25 cellular contexts compared by ENCODE assay signal in the genomic region with DNA sequence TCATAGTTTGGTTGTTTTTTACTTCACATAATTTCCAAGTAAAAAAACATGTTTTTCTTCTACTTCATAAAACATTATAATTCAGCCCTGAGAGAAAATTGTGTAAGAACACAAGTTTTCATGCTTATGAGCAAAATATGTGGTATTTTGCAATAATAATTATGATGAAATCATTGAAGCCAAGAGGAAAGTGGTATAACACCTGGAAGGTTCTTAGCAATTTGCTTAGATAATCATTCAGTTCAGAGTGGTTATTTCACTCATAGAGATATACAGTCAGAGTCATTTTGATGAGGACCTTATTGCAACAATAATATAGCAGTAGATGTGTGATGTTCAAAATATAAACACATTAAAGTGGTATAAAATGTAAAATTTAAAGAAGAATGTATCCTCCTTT.
"Had no signal": no experiment of that assay in that cellular context is flagged by ENCODE, and none has a peak within 500 bp of the region (broad histone marks: within the 10 kb centered on the region; RNA-seq: fewer than 3 reads in every experiment).

No MANE protein-coding gene starts in this region.

- H3K27me3 ChIP-seq: dorsolateral prefrontal cortex, esophagus muscularis mucosa, foreskin keratinocyte, gastroesophageal sphincter, heart left ventricle, hepatocyte, neural progenitor cell, tibial nerve, upper lobe of right lung, uterus had no signal

- ATAC-seq: foreskin keratinocyte; gastroesophageal sphincter; heart left ventricle; left lobe of liver; mucosa of descending colon; psoas muscle; right cardiac atrium; stimulated activated naive B cell treated with anti-CD40 and anti-IgM and Interleukin-4, amounts not matched to agents 10 μg/mL and 1 μg/mL and 100 μg/mL, for 72 hours; upper lobe of right lung had no signal

- H3K4me1 ChIP-seq: esophagus muscularis mucosa, foreskin keratinocyte, gastroesophageal sphincter, heart left ventricle, neural progenitor cell, psoas muscle, tibial nerve, upper lobe of right lung, uterus had no signal

- H3K9ac ChIP-seq: neural progenitor cell had no signal

- H3K36me3 ChIP-seq: esophagus muscularis mucosa, gastroesophageal sphincter, heart left ventricle, neural progenitor cell, thoracic aorta, tibial nerve, upper lobe of right lung, uterus had no signal

- DNase-seq: dorsolateral prefrontal cortex; effector CD4-positive, alpha-beta T cell; foreskin keratinocyte; heart left ventricle; kidney; mucosa of descending colon; naive B cell; posterior cingulate gyrus; psoas muscle; right cardiac atrium; stimulated activated CD4-positive, alpha-beta T cell treated with anti-CD3 and anti-CD28 coated beads, Interleukin-15, amount 100 ng/mL, for 24 hours; stimulated activated CD4-positive, alpha-beta T cell treated with anti-CD3 and anti-CD28 coated beads, Interleukin-2, amount 100 ng/mL, for 48 hours; stimulated activated naive B cell treated with anti-CD40 and anti-IgM and Interleukin-4, amounts not matched to agents 10 μg/mL and 1 μg/mL and 100 μg/mL, for 72 hours; upper lobe of right lung; uterus had no signal

- H3K9me3 ChIP-seq: esophagus muscularis mucosa, gastroesophageal sphincter, heart left ventricle, mucosa of descending colon, psoas muscle, thoracic aorta, tibial nerve, upper lobe of right lung, uterus had no signal

- H3K4me3 ChIP-seq: dorsolateral prefrontal cortex, esophagus muscularis mucosa, gastroesophageal sphincter, heart left ventricle, hepatocyte, lung, mucosa of descending colon, neural progenitor cell, psoas muscle, skin epidermis, thoracic aorta, tibial nerve, upper lobe of right lung, uterus had no signal

- H3K27ac ChIP-seq: dorsolateral prefrontal cortex, epithelial cell of prostate, esophagus muscularis mucosa, foreskin keratinocyte, gastroesophageal sphincter, heart left ventricle, hepatocyte, neural progenitor cell, psoas muscle, skin epidermis, thoracic aorta, tibial nerve, upper lobe of right lung, uterus had no signal
